Comparison of ENCODE assay signal across 23 cellular contexts in genomic region chr12:64103821-64104220, GRCh38.
DNase-seq lines count a peak whose midpoint lies in the region; ATAC-seq and TF ChIP-seq lines count a peak whose summit lies in the region.
"Had no signal": no experiment of that assay in that cellular context is flagged by ENCODE, and none has a peak within 500 bp of the region (broad histone marks: within the 10 kb centered on the region; RNA-seq: fewer than 3 reads in every experiment).

No MANE protein-coding gene starts in this region.

- H3F3A ChIP-seq in SK-N-SH (replicated peaks; ENCODE audit: insufficient read depth) (no peaks in the 10 kb centered on the region), PC-9 (ENCODE audit: insufficient read depth, low read depth) (0 out of 2 replicates have a peak, but pooled peaks cover 4% of the 10 kb centered on the region)

- 48% methylated on average over 1 of the region's 1 CpG for WGBS in SK-N-SH (ENCODE audit: low lambda C conversion rate)

- no peak overlapping the region for H3K9ac ChIP-seq in SK-N-SH

- CTCF ChIA-PET in SK-N-SH (lab: Yijun Ruan, JAX) (interaction anchor here (0.7 to 1.3 kb wide), 2 partner anchors 10 to 262 kb away, joined by 3 to 4 read pairs; no protein-coding TSS in a partner anchor), PC-9 (lab: Charles Lee) (no interaction called here)

- no peak overlapping the region for H3K4me3 Mint-ChIP-seq in nephron
- no peak overlapping the region for H3K4me3 Mint-ChIP-seq in HFFc6
- H3K4me3 Mint-ChIP-seq: B cell; central memory CD8-positive, alpha-beta T cell; effector memory CD8-positive, alpha-beta T cell had no signal

- H3K4me3 ChIP-seq in SK-N-SH (ENCODE audit: low read depth in 2 of 2, low read length in 1 of 2) (no peak overlapping the region), PC-9 (no peak overlapping the region)
- H3K4me3 ChIP-seq: upper lobe of left lung had no signal

- H3K36me3 Mint-ChIP-seq in nephron (ENCODE audit: low read depth), result peaks cover 57% of the 10 kb centered on the region
- peaks cover 57% of the 10 kb centered on the region for H3K36me3 Mint-ChIP-seq in HFFc6 (ENCODE audit: low read depth)

- peaks cover 2 to 3% of the 10 kb centered on the region in 2 experiments; a peak in 3 of 4 replicates for H3K4me1 ChIP-seq in SK-N-SH (ENCODE audit: control insufficient read depth in 1 of 2, insufficient read depth in 2 of 2, low read depth in 1 of 2, low read length in 1 of 2)
- H3K4me1 ChIP-seq in PC-9 (replicated peaks; ENCODE audit: insufficient read depth), result no peaks in the 10 kb centered on the region; the same call in 1 of the 2 replicates
- H3K4me1 ChIP-seq: upper lobe of left lung had no signal

- no peaks in the 10 kb centered on the region for H3K79me2 ChIP-seq in SK-N-SH (ENCODE audit: insufficient read depth)
- H3K79me2 ChIP-seq in PC-9 (ENCODE audit: low read depth), result no peaks in the 10 kb centered on the region

- peak; percentile 33; the same call in 2 of the 3 replicates for ATAC-seq in SK-N-SH treated with all-trans-retinoic acid at 6 μM for 48 hours
- ATAC-seq: effector memory CD8-positive, alpha-beta T cell; left colon had no signal

- peak overlapping the region; percentile 13 to 56 (median 51) for H3K27ac Mint-ChIP-seq in nephron
- no peak overlapping the region for H3K27ac Mint-ChIP-seq in HFFc6
- H3K27ac Mint-ChIP-seq: B cell; effector memory CD8-positive, alpha-beta T cell had no signal

- no peaks in the 10 kb centered on the region for H4K20me1 ChIP-seq in SK-N-SH (ENCODE audit: insufficient read depth)
- H4K20me1 ChIP-seq in PC-9 (ENCODE audit: insufficient read depth), result no peaks in the 10 kb centered on the region

- peaks cover 9 to 23% of the 10 kb centered on the region in 2 experiments for H3K36me3 ChIP-seq in SK-N-SH (replicated peaks in 1 of 2; ENCODE audit: control insufficient read depth in 1 of 2, insufficient read depth in 2 of 2, low read length in 1 of 2)
- peaks cover 59% of the 10 kb centered on the region for H3K36me3 ChIP-seq in PC-9 (ENCODE audit: low read depth)
- H3K36me3 ChIP-seq: upper lobe of left lung had no signal

- H3K27me3 Mint-ChIP-seq in nephron (ENCODE audit: low read depth) (no peaks in the 10 kb centered on the region), HFFc6 (ENCODE audit: insufficient read depth) (no peaks in the 10 kb centered on the region; the same call in 1 of the 2 replicates)

- TF ChIP-seq RAD21 in SK-N-SH (IDR thresholded peaks at IDR 0.05; ENCODE audit: low read length), result no peak

- H3K27me3 ChIP-seq in SK-N-SH (ENCODE audit: insufficient read depth) (no peaks in the 10 kb centered on the region), PC-9 (ENCODE audit: insufficient read depth, low read depth) (no peaks in the 10 kb centered on the region)
- H3K27me3 ChIP-seq: upper lobe of left lung had no signal

- peaks cover 34% of the 10 kb centered on the region for H3K4me1 Mint-ChIP-seq in nephron
- peaks cover 61% of the 10 kb centered on the region for H3K4me1 Mint-ChIP-seq in HFFc6 (ENCODE audit: low read depth)
- H3K4me1 Mint-ChIP-seq: B cell; central memory CD8-positive, alpha-beta T cell had no signal

- no TSS peak for BruUV-seq in PC-9 (replicated peaks; lab: Mats Ljungman, UMichigan)

- no peak overlapping the region for H2AFZ ChIP-seq in SK-N-SH (ENCODE audit: low read depth)
- H2AFZ ChIP-seq in PC-9, result no peak overlapping the region

- no peak for DNase-seq in SK-N-SH
- peak; percentile 51 for DNase-seq in fibroblast of gingiva (ENCODE audit: low read depth)
- no peak for DNase-seq in PC-9
- DNase-seq in H4 (ENCODE audit: low spot score), result no peak
- no peak for DNase-seq in NCI-H2196 (lab: John Stamatoyannopoulos, UW; ENCODE audit: unreplicated experiment)
- DNase-seq in HFFc6, result no peak
- DNase-seq: activated CD4-positive, alpha-beta T cell treated with anti-CD3 and anti-CD28 coated beads, Interleukin-2, amount 50 U/mL, for 4 hours; activated gamma-delta T cell; amniotic stem cell; effector memory CD8-positive, alpha-beta T cell; midbrain; NCI-H2107; NCI-H526; SIG-M5; stimulated activated naive CD4-positive, alpha-beta T cell treated with Interleukin-2 at 50 U/mL for 16 hours; upper lobe of left lung had no signal

- H3K27ac ChIP-seq in SK-N-SH (ENCODE audit: low read depth in 2 of 2, low read length in 1 of 2), result no peak overlapping the region
- no peak overlapping the region for H3K27ac ChIP-seq in PC-9
- H3K27ac ChIP-seq: 22Rv1, upper lobe of left lung, VCaP had no signal

- POLR2A ChIA-PET in SK-N-SH (lab: Yijun Ruan, JAX) (no interaction called here), PC-9 (lab: Charles Lee; ENCODE audit: unreplicated experiment) (interaction anchor here (0.7 kb wide), 1 partner anchor 135 kb away, joined by 3 read pairs; no protein-coding TSS in a partner anchor)

- TF ChIP-seq CTCF in SK-N-SH (IDR thresholded peaks at IDR 0.05), result no peak
- no peak for TF ChIP-seq CTCF in nephron (IDR thresholded peaks at IDR 0.05; ENCODE audit: unreplicated experiment in 3 of 3)
- no peak for TF ChIP-seq CTCF in PC-9 (conservative IDR thresholded peaks at IDR 0.05)
- TF ChIP-seq CTCF in HFFc6 (IDR thresholded peaks at IDR 0.05), result no peak

- no peak for TF ChIP-seq EP300 in SK-N-SH (IDR thresholded peaks at IDR 0.05; ENCODE audit: borderline replicate concordance in 1 of 2, low read depth in 1 of 2, low read length in 1 of 2)

- H3K9me3 ChIP-seq in SK-N-SH (no peaks in the 10 kb centered on the region), PC-9 (ENCODE audit: insufficient read depth, low read depth) (no peaks in the 10 kb centered on the region)
- H3K9me3 ChIP-seq: upper lobe of left lung had no signal

- H3K9me2 ChIP-seq in SK-N-SH (no peaks in the 10 kb centered on the region), PC-9 (ENCODE audit: insufficient read depth) (no peaks in the 10 kb centered on the region)

- H3K4me2 ChIP-seq in SK-N-SH (no peak overlapping the region), PC-9 (no peak overlapping the region)

- intact Hi-C loops in PC-9 (cut with micrococcal nuclease; ENCODE audit: unreplicated experiment), result no loop called here

- no peaks in the 10 kb centered on the region for H3K9me3 Mint-ChIP-seq in nephron
- H3K9me3 Mint-ChIP-seq in HFFc6, result no peaks in the 10 kb centered on the region
- H3K9me3 Mint-ChIP-seq: central memory CD8-positive, alpha-beta T cell; effector memory CD8-positive, alpha-beta T cell had no signal

TF ChIP-seq in SK-N-SH treated with all-trans-retinoic acid at 6 μM for 48 hours, 23 proteins besides CTCF, POLR2A, EP300 and RAD21 (continues in another document):
- TF ChIP-seq, protein P1, sequence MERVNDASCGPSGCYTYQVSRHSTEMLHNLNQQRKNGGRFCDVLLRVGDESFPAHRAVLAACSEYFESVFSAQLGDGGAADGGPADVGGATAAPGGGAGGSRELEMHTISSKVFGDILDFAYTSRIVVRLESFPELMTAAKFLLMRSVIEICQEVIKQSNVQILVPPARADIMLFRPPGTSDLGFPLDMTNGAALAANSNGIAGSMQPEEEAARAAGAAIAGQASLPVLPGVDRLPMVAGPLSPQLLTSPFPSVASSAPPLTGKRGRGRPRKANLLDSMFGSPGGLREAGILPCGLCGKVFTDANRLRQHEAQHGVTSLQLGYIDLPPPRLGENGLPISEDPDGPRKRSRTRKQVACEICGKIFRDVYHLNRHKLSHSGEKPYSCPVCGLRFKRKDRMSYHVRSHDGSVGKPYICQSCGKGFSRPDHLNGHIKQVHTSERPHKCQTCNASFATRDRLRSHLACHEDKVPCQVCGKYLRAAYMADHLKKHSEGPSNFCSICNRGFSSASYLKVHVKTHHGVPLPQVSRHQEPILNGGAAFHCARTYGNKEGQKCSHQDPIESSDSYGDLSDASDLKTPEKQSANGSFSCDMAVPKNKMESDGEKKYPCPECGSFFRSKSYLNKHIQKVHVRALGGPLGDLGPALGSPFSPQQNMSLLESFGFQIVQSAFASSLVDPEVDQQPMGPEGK (CRISPR knock-in tag; IDR thresholded peaks at IDR 0.05; ENCODE audit: borderline replicate concordance), result no peak
- TF ChIP-seq CREB5 (CRISPR knock-in tag; IDR thresholded peaks at IDR 0.05; ENCODE audit: low read depth), result no peak

TF ChIP-seq in SK-N-SH, 30 proteins besides CTCF, POLR2A, EP300 and RAD21:
- TF ChIP-seq TEAD4 (IDR thresholded peaks at IDR 0.05; ENCODE audit: borderline replicate concordance, insufficient read depth) (no peak), REST (IDR thresholded peaks at IDR 0.05; ENCODE audit: low read depth, low read length) (no peak)
TF ChIP-seq in SK-N-SH: peak in this region for 0.
